8 cellular contexts compared by ENCODE assay signal in the genomic region with DNA sequence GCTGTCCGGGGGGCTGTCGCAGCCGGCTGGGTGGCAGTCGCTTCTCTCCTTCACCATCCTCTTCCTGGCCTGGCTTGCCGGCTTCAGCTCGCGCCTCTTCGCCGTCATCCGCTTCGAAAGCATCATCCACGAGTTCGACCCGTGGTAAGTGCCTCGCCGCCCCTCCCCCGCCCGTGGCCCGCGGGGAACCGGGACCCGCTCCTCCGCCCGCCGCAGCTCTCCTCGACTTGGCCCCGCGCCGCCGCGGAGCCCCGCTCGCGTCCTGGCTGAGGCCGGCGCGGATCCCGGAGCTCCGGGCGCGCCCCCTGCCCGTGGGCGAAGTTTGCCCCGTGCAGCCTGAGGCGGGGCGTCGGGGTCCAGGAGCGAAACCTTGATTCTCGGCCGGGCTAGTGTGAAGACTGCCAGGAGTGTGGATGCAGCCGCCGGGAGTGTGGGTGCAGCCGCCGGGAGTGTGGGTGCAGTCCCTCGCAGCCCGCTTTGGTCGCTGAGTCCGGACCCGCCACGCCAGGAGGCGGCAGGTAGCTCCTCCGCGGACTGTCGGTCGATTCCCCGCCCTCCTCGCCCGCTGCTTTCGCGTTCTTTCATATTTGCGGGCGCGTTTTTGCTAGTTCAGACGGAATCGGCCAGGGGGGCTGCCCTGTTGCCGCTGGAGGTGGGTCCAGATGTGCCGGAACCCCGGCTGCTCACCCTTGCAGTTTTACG. TPM values are rescaled to one million over a fixed set of nuclear protein-coding genes. Genes with fewer than 3 reads are reported as not detected.
A peak's percentile ranks its signal among the peaks of the same experiment; 100 is the strongest.
DNase-seq lines count a peak whose midpoint lies in the region; ATAC-seq and TF ChIP-seq lines count a peak whose summit lies in the region.

No MANE protein-coding gene starts in this region.

- H3K27ac Mint-ChIP-seq in naive B cell, result peak overlapping the region in 5 of 6 donors; percentile 94 to 99 (median 98)

- DNase-seq in GM03348 (ENCODE audit: low spot score) (peak; percentile 63), GOT3 (lab: John Stamatoyannopoulos, UW) (peak; percentile 43), NCI-H1092 (lab: John Stamatoyannopoulos, UW) (peak; percentile 17), activated T-cell treated with anti-CD3 and anti-CD28 coated beads for 24 hours (ENCODE audit: low read depth) (peak; percentile 40), erythroblast (lab: John Stamatoyannopoulos, UW) (peak; percentile 65 to 78), naive B cell (peak; percentile 69), NCI-H1436 treated with DMSO at 0.1 percent for 48 hours (lab: John Stamatoyannopoulos, UW) (no peak)
- DNase-seq in stimulated activated naive CD4-positive, alpha-beta T cell treated with Interleukin-2 at 50 U/mL for 16 hours (lab: John Stamatoyannopoulos, UW), result peak; percentile 58

- ATAC-seq in naive B cell (ENCODE audit: low read depth in 2 of 2), result peak; percentile 3 to 6

- H3K4me3 Mint-ChIP-seq in naive B cell, result peak overlapping the region in 6 of 8 donors; percentile 97 to 100 (median 98)

- no peaks in the 10 kb centered on the region for H3K9me3 Mint-ChIP-seq in naive B cell

- no peaks in the 10 kb centered on the region for H3K36me3 Mint-ChIP-seq in naive B cell

- no peak for TF ChIP-seq POLR2A in erythroblast (IDR thresholded peaks at IDR 0.05; ENCODE audit: low read length)

- no peaks in the 10 kb centered on the region for H3K27me3 Mint-ChIP-seq in naive B cell

- H3K4me1 Mint-ChIP-seq in naive B cell, result peaks cover 34 to 37% (median 37%) of the 10 kb centered on the region in 3 donors

RNA-seq across cellular contexts. Expression of gene STT3B, which starts 0.6 kb away (rescaled TPM):
- polyA plus RNA-seq in naive B cell (ENCODE audit: low read depth in 6 of 6), result 10 to 100 TPM; 58.0 to 80.3 (median 67.7) TPM
